In genomic region chr1:182795563-182796228, GRCh38 we compare ENCODE assay signal across 13 cellular contexts. TPM values are rescaled to one million over a fixed set of nuclear protein-coding genes. Genes with fewer than 3 reads are reported as not detected.
DNase-seq lines count a peak whose midpoint lies in the region; ATAC-seq and TF ChIP-seq lines count a peak whose summit lies in the region.
"Had no signal": no experiment of that assay in that cellular context is flagged by ENCODE, and none has a peak within 500 bp of the region (broad histone marks: within the 10 kb centered on the region; RNA-seq: fewer than 3 reads in every experiment).

No MANE protein-coding gene starts in this region.

- H3K9ac ChIP-seq in SK-N-SH = no peak overlapping the region

- no peaks in the 10 kb centered on the region for H3K9me3 Mint-ChIP-seq in Calu3 (ENCODE audit: low read depth, unreplicated experiment)
- H3K9me3 Mint-ChIP-seq in naive B cell = no peaks in the 10 kb centered on the region
- no peaks in the 10 kb centered on the region for H3K9me3 Mint-ChIP-seq in immature natural killer cell
- H3K9me3 Mint-ChIP-seq: activated CD4-positive, alpha-beta memory T cell treated with anti-CD3 and anti-CD28 coated beads, Interleukin-2, amount 10 ng/mL, durations not matched to agents 7 days and 5 days; activated naive CD8-positive, alpha-beta T cell treated with anti-CD3 and anti-CD28 coated beads, Interleukin-2, amount 10 ng/mL, durations not matched to agents 7 days and 5 days; CD4-positive, CD25-positive, alpha-beta regulatory T cell; effector memory CD8-positive, alpha-beta T cell had no signal

- H3K27ac Mint-ChIP-seq in Calu3 (ENCODE audit: unreplicated experiment) (peak overlapping the region; percentile 19), naive B cell (no peak overlapping the region), immature natural killer cell (no peak overlapping the region)
- H3K27ac Mint-ChIP-seq: activated CD4-positive, alpha-beta memory T cell treated with anti-CD3 and anti-CD28 coated beads, Interleukin-2, amount 10 ng/mL, durations not matched to agents 7 days and 5 days; activated naive CD8-positive, alpha-beta T cell treated with anti-CD3 and anti-CD28 coated beads, Interleukin-2, amount 10 ng/mL, durations not matched to agents 7 days and 5 days; CD4-positive, CD25-positive, alpha-beta regulatory T cell; effector memory CD8-positive, alpha-beta T cell had no signal

- TF ChIP-seq CTCF in Calu3 (IDR thresholded peaks at IDR 0.05; ENCODE audit: unreplicated experiment) = no peak
- TF ChIP-seq CTCF in SK-N-SH (IDR thresholded peaks at IDR 0.05) = no peak

- no peaks in the 10 kb centered on the region for H3K9me2 ChIP-seq in SK-N-SH

- H3K4me1 Mint-ChIP-seq in Calu3 (ENCODE audit: low read depth, unreplicated experiment) = peaks cover 6% of the 10 kb centered on the region
- H3K4me1 Mint-ChIP-seq in naive B cell = peaks cover 4 to 8% (median 6%) of the 10 kb centered on the region in 3 donors
- no peaks in the 10 kb centered on the region for H3K4me1 Mint-ChIP-seq in immature natural killer cell

- intact Hi-C loops in Calu3 (cut with micrococcal nuclease; ENCODE audit: unreplicated experiment) = no loop called here

- TF ChIP-seq RAD21 in SK-N-SH (IDR thresholded peaks at IDR 0.05; ENCODE audit: low read length) = no peak

- peaks cover 0 to 2% of the 10 kb centered on the region in 2 experiments; a peak in 1 of 4 replicates for H3K4me1 ChIP-seq in SK-N-SH (ENCODE audit: control insufficient read depth in 1 of 2, insufficient read depth in 2 of 2, low read depth in 1 of 2, low read length in 1 of 2)
- H3K4me1 ChIP-seq: psoas muscle had no signal

- DNase-seq in Calu3 (peak; percentile 26), NOMO-1 treated with dmso at 0.1 percent for 144 hours (lab: John Stamatoyannopoulos, UW; ENCODE audit: unreplicated experiment) (peak; percentile 60), naive B cell (peak; percentile 38), immature natural killer cell (no peak), SK-N-SH (no peak), G401 (ENCODE audit: low spot score) (no peak)
- no peak for DNase-seq in stimulated activated naive CD4-positive, alpha-beta T cell (lab: John Stamatoyannopoulos, UW)
- DNase-seq: activated CD4-positive, alpha-beta memory T cell treated with anti-CD3 and anti-CD28 coated beads, Interleukin-2, amount 10 ng/mL, durations not matched to agents 7 days and 5 days; activated naive CD8-positive, alpha-beta T cell treated with anti-CD3 and anti-CD28 coated beads, Interleukin-2, amount 10 ng/mL, durations not matched to agents 7 days and 5 days; effector memory CD8-positive, alpha-beta T cell; psoas muscle had no signal

- H3K27me3 Mint-ChIP-seq in Calu3 (ENCODE audit: unreplicated experiment) (no peaks in the 10 kb centered on the region), naive B cell (peaks cover 17 to 25% (median 19%) of the 10 kb centered on the region in 3 donors), immature natural killer cell (ENCODE audit: low read depth in 3 of 3) (peaks cover 1 to 4% (median 2%) of the 10 kb centered on the region in 3 donors)
- H3K27me3 Mint-ChIP-seq: CD4-positive, CD25-positive, alpha-beta regulatory T cell; effector memory CD8-positive, alpha-beta T cell had no signal

- CTCF ChIA-PET in Calu3 (lab: Charles Lee) = no interaction called here
- CTCF ChIA-PET in SK-N-SH (lab: Yijun Ruan, JAX) = interaction anchor here (1.1 to 3.4 kb wide), 4 partner anchors 8 to 200 kb away, joined by 4 to 14 read pairs (median 8); no protein-coding TSS in a partner anchor

- no peak overlapping the region for H3K4me3 ChIP-seq in SK-N-SH (ENCODE audit: low read depth in 2 of 2, low read length in 1 of 2)
- H3K4me3 ChIP-seq: psoas muscle had no signal

- no peaks in the 10 kb centered on the region for H3K79me2 ChIP-seq in SK-N-SH (ENCODE audit: insufficient read depth)

- no peak for TF ChIP-seq EP300 in SK-N-SH (IDR thresholded peaks at IDR 0.05; ENCODE audit: borderline replicate concordance in 1 of 2, low read depth in 1 of 2, low read length in 1 of 2)

- H3K4me2 ChIP-seq in SK-N-SH = no peak overlapping the region

- 87% methylated on average over 8 of the region's 8 CpGs for WGBS in SK-N-SH (ENCODE audit: low lambda C conversion rate)

- H4K20me1 ChIP-seq in SK-N-SH (ENCODE audit: insufficient read depth) = no peaks in the 10 kb centered on the region

- no peaks in the 10 kb centered on the region for H3F3A ChIP-seq in SK-N-SH (replicated peaks; ENCODE audit: insufficient read depth)

- no peak overlapping the region for H3K4me3 Mint-ChIP-seq in Calu3 (ENCODE audit: low read depth, unreplicated experiment)
- H3K4me3 Mint-ChIP-seq in naive B cell = no peak overlapping the region
- H3K4me3 Mint-ChIP-seq in immature natural killer cell = no peak overlapping the region
- H3K4me3 Mint-ChIP-seq: activated CD4-positive, alpha-beta memory T cell treated with anti-CD3 and anti-CD28 coated beads, Interleukin-2, amount 10 ng/mL, durations not matched to agents 7 days and 5 days; activated naive CD8-positive, alpha-beta T cell treated with anti-CD3 and anti-CD28 coated beads, Interleukin-2, amount 10 ng/mL, durations not matched to agents 7 days and 5 days; CD4-positive, CD25-positive, alpha-beta regulatory T cell; effector memory CD8-positive, alpha-beta T cell had no signal

- in situ Hi-C loops in G401 (cut with HindIII; ENCODE audit: low sequenced_read_pairs) = no loop called here

- H3K27ac ChIP-seq in SK-N-SH (ENCODE audit: low read depth in 2 of 2, low read length in 1 of 2) = no peak overlapping the region
- H3K27ac ChIP-seq: psoas muscle had no signal

- no TSS peak for BruUV-seq in Calu3 (replicated peaks; lab: Mats Ljungman, UMichigan)

- peaks cover 0 to 4% of the 10 kb centered on the region in 2 experiments for H3K36me3 ChIP-seq in SK-N-SH (replicated peaks in 1 of 2; ENCODE audit: control insufficient read depth in 1 of 2, insufficient read depth in 2 of 2, low read length in 1 of 2)

- H3K9me3 ChIP-seq in SK-N-SH = no peaks in the 10 kb centered on the region
- H3K9me3 ChIP-seq: psoas muscle had no signal

- POLR2A ChIA-PET in SK-N-SH (lab: Yijun Ruan, JAX) = no interaction called here

- peaks cover 3% of the 10 kb centered on the region; the same call in 1 of the 2 replicates for H3K27me3 ChIP-seq in SK-N-SH (ENCODE audit: insufficient read depth)

- peak; percentile 76 for ATAC-seq in esophagus mucosa
- peak; percentile 76 to 92 for ATAC-seq in naive B cell (ENCODE audit: low read depth in 2 of 2)
- ATAC-seq: effector memory CD8-positive, alpha-beta T cell had no signal

- H3K36me3 Mint-ChIP-seq in Calu3 (ENCODE audit: insufficient read depth, unreplicated experiment) (no peaks in the 10 kb centered on the region), naive B cell (no peaks in the 10 kb centered on the region), immature natural killer cell (peaks cover 3 to 23% (median 7%) of the 10 kb centered on the region in 3 donors)

- H2AFZ ChIP-seq in SK-N-SH (ENCODE audit: low read depth) = no peak overlapping the region

TF ChIP-seq in SK-N-SH, 30 proteins besides CTCF, POLR2A, EP300 and RAD21:
- TF ChIP-seq TCF12 (IDR thresholded peaks at IDR 0.05) (no peak), TEAD4 (IDR thresholded peaks at IDR 0.05; ENCODE audit: borderline replicate concordance, insufficient read depth) (no peak), FOSL2 (IDR thresholded peaks at IDR 0.05; ENCODE audit: borderline replicate concordance, low read depth) (no peak), ELF1 (IDR thresholded peaks at IDR 0.05) (no peak), USF1 (IDR thresholded peaks at IDR 0.05; ENCODE audit: borderline replicate concordance, low read depth) (no peak), MEF2A (IDR thresholded peaks at IDR 0.05; ENCODE audit: borderline replicate concordance, low read depth) (no peak)

RNA-seq across cellular contexts. Expression of gene NPL, which starts 6.1 kb away (rescaled TPM):
- 5.0 and 6.9 TPM in 2 replicates for total RNA-seq in Calu3 (2022)
- 11.5 TPM for total RNA-seq in esophagus mucosa
- polyA plus RNA-seq in naive B cell (ENCODE audit: low read depth in 6 of 6) = 1 to 10 TPM; 1.5 to 5.7 (median 3.6) TPM
- polyA plus RNA-seq in immature natural killer cell = 1 to 10 TPM; 3.6 to 9.1 (median 4.8) TPM
- polyA plus RNA-seq in SK-N-SH (2012; rRNA removed) = 1.5 and 2.5 TPM in 2 replicates
- polyA plus RNA-seq in SK-N-SH (2012; cell fraction: cytosol; rRNA removed) = 1.6 and 1.7 TPM in 2 replicates
- polyA plus RNA-seq in SK-N-SH (2012; cell fraction: nucleus; rRNA removed) = 3.5 and 3.8 TPM in 2 replicates
- total RNA-seq in G401 (2014; rRNA removed; shearing (Covaris generic)) = not detected in 2 replicates

RNA-seq across cellular contexts. Expression of gene DHX9, which starts 43.5 kb away (rescaled TPM):
- total RNA-seq in Calu3 (2022) (224 and 263 TPM in 2 replicates), esophagus mucosa (93.7 TPM)
- polyA plus RNA-seq in naive B cell (ENCODE audit: low read depth in 6 of 6) (100 to 1,000 TPM in 3 of 6 donors, 10 to 100 TPM in 3; 84.6 to 109 (median 98.8) TPM), immature natural killer cell (100 to 1,000 TPM in 1 of 3 donors, 10 to 100 TPM in 2; 71.0 to 102 (median 96.5) TPM), SK-N-SH (2012; rRNA removed) (145 and 170 TPM in 2 replicates)
- 158 and 160 TPM in 2 replicates for polyA plus RNA-seq in SK-N-SH (2012; cell fraction: cytosol; rRNA removed)
- 131 and 175 TPM in 2 replicates for polyA plus RNA-seq in SK-N-SH (2012; cell fraction: nucleus; rRNA removed)
- 237 and 290 TPM in 2 replicates for total RNA-seq in G401 (2014; rRNA removed; shearing (Covaris generic))

Comparison
In these comparisons a context has a peak if more than half of its experiments do, and no peak if none do; other contexts are left out.
1. DNase-seq: peak in Calu3 (single experiment), NOMO-1 treated with dmso at 0.1 percent for 144 hours (single experiment) and naive B cell (single experiment); none in stimulated activated naive CD4-positive, alpha-beta T cell (0 of 6), immature natural killer cell (0 of 3), SK-N-SH (single experiment) and G401 (single experiment).